14 cellular contexts compared by ENCODE assay signal in the genomic region with DNA sequence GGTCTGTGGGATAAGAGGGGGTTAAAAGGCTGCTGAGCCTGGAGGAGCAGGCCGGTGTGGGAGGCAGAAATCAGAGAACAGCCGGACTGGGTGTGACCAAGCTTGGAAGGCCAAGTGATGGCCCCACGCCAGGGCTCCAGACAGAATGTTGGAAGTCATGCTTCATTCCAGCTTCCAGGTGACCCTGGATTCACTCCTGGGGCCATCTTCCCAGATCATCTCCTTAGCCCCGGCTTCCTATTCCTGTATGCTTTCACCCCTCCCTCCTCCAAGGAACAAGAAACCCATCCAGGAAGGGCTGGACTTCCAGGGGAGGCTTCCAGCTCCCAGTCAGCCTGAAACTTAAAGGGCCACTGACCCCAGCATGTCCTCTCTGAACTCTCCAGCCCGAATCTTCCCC. TPM values are rescaled to one million over a fixed set of nuclear protein-coding genes. Genes with fewer than 3 reads are reported as not detected.
A peak's percentile ranks its signal among the peaks of the same experiment; 100 is the strongest.
DNase-seq lines count a peak whose midpoint lies in the region; ATAC-seq and TF ChIP-seq lines count a peak whose summit lies in the region.
"Had no signal": no experiment of that assay in that cellular context is flagged by ENCODE, and none has a peak within 500 bp of the region (broad histone marks: within the 10 kb centered on the region; RNA-seq: fewer than 3 reads in every experiment).

No MANE protein-coding gene starts in this region.

- H3K36me3 ChIP-seq in rectal smooth muscle tissue (ENCODE audit: control insufficient read depth, insufficient read depth, low read length), result no peaks in the 10 kb centered on the region
- H3K36me3 ChIP-seq: BE2C had no signal

- H3K4me3 ChIP-seq in AG10803 (ENCODE audit: low read length), result no peak overlapping the region; the same call in 1 of the 2 replicates
- peak overlapping the region in 1 of 2 donors; percentile 67 for H3K4me3 ChIP-seq in cardiac fibroblast (replicated peaks in 1 of 2; ENCODE audit: low read depth in 2 of 2, low read length in 2 of 2)
- peak overlapping the region; percentile 64 for H3K4me3 ChIP-seq in rectal smooth muscle tissue (ENCODE audit: low read length)

- H3K27ac Mint-ChIP-seq in glutamatergic neuron (ENCODE audit: unreplicated experiment), result no peak overlapping the region
- H3K27ac Mint-ChIP-seq: activated B cell treated with CpG ODN at 0.5 μM for 24 hours had no signal

- H3K4me1 ChIP-seq in rectal smooth muscle tissue (ENCODE audit: control insufficient read depth, insufficient read depth, low read length), result peaks cover 39% of the 10 kb centered on the region

- peak overlapping the region; percentile 77 for H3K27ac ChIP-seq in rectal smooth muscle tissue (ENCODE audit: low read depth, low read length)
- H3K27ac ChIP-seq: KMS-11 had no signal

- DNase-seq in AG10803 (ENCODE audit: low read depth), result peak; percentile 41
- DNase-seq in cardiac fibroblast (ENCODE audit: low read depth in 2 of 2), result peak; percentile 28 to 87
- peak; percentile 44 for DNase-seq in hepatic stellate cell (ENCODE audit: low spot score)
- DNase-seq in glutamatergic neuron, result no peak
- DNase-seq in H4 (ENCODE audit: low spot score), result no peak
- DNase-seq: activated B cell treated with CpG ODN at 0.5 μM for 24 hours, BE2C, GDM1, H7 had no signal

- no peaks in the 10 kb centered on the region for H3K27me3 Mint-ChIP-seq in glutamatergic neuron (ENCODE audit: unreplicated experiment)

- H3K9me3 Mint-ChIP-seq in glutamatergic neuron (ENCODE audit: unreplicated experiment), result peaks cover 6% of the 10 kb centered on the region

- H3K9ac ChIP-seq in rectal smooth muscle tissue (ENCODE audit: low read length), result no peak overlapping the region
- H3K9ac ChIP-seq: KMS-11 had no signal

- TF ChIP-seq CTCF in AG10803 (conservative IDR thresholded peaks at IDR 0.05; ENCODE audit: low read length), result no peak
- no peak for TF ChIP-seq CTCF in cardiac fibroblast (IDR thresholded peaks at IDR 0.05; ENCODE audit: low read depth, low read length)
- no peak for TF ChIP-seq CTCF in glutamatergic neuron (IDR thresholded peaks at IDR 0.05; ENCODE audit: partially characterized antibody, unreplicated experiment)

- ATAC-seq in GM21576 (IDR thresholded peaks at IDR 0.05; ENCODE audit: unreplicated experiment) (no peak), GM21367 (IDR thresholded peaks at IDR 0.05; ENCODE audit: unreplicated experiment) (no peak)

- no peak overlapping the region for H3K4me3 Mint-ChIP-seq in glutamatergic neuron (ENCODE audit: unreplicated experiment)
- H3K4me3 Mint-ChIP-seq: activated B cell treated with CpG ODN at 0.5 μM for 24 hours had no signal

- H3K4me1 Mint-ChIP-seq in glutamatergic neuron (ENCODE audit: low read depth, unreplicated experiment), result peaks cover 13% of the 10 kb centered on the region
- H3K4me1 Mint-ChIP-seq: activated B cell treated with CpG ODN at 0.5 μM for 24 hours had no signal

- no peaks in the 10 kb centered on the region for H3K27me3 ChIP-seq in rectal smooth muscle tissue (ENCODE audit: control insufficient read depth, insufficient read depth, low read length)
- H3K27me3 ChIP-seq: BE2C, dorsolateral prefrontal cortex had no signal

- peaks cover 21% of the 10 kb centered on the region for H3K36me3 Mint-ChIP-seq in glutamatergic neuron (ENCODE audit: unreplicated experiment)

RNA-seq across cellular contexts. Expression of gene INMT, which starts 1.0 kb away (rescaled TPM):
- total RNA-seq in glutamatergic neuron (ENCODE audit: unreplicated experiment), result 1.7 TPM
- 0.66 and 0.68 TPM in 2 replicates for total RNA-seq in H4 (2014; rRNA removed; shearing (Covaris generic))

RNA-seq across cellular contexts. Expression of gene MINDY4, which starts 18.2 kb away (rescaled TPM):
- total RNA-seq in glutamatergic neuron (ENCODE audit: unreplicated experiment), result 2.3 TPM
- 6.9 and 7.5 TPM in 2 replicates for total RNA-seq in H4 (2014; rRNA removed; shearing (Covaris generic))

Comparison
In these comparisons a context has a peak if more than half of its experiments do, and no peak if none do; other contexts are left out.
1. DNase-seq: peak in AG10803 (single experiment), cardiac fibroblast (2 of 2) and hepatic stellate cell (single experiment); none in glutamatergic neuron (single experiment) and H4 (single experiment).